Comparison of ENCODE assay signal across 1 cellular context in genomic region chr14:24231263-24232120, GRCh38.
TF ChIP-seq lines count a peak whose summit lies in the region.

No MANE protein-coding gene starts in this region.

TF ChIP-seq in SK-N-SH treated with all-trans-retinoic acid at 6 μM for 48 hours, 23 proteins besides CTCF, POLR2A, EP300 and RAD21 (continued from another document):
- TF ChIP-seq TSHZ2 (CRISPR knock-in tag; IDR thresholded peaks at IDR 0.05) (no peak), CSDC2 (CRISPR knock-in tag; IDR thresholded peaks at IDR 0.05) (no peak), ESRRG (CRISPR knock-in tag; IDR thresholded peaks at IDR 0.05) (no peak), PPARA (CRISPR knock-in tag; IDR thresholded peaks at IDR 0.05; ENCODE audit: borderline replicate concordance) (no peak), TCF4 (CRISPR knock-in tag; IDR thresholded peaks at IDR 0.05; ENCODE audit: borderline replicate concordance) (no peak)
